In genomic region chr3:52277972-52278509, GRCh38 we compare ENCODE assay signal across 1 cellular context.
TF ChIP-seq lines count a peak whose summit lies in the region.

No MANE protein-coding gene starts in this region.

TF ChIP-seq in HepG2, 621 proteins besides CTCF, POLR2A, EP300 and RAD21 (continued from another document and continues in another):
- TF ChIP-seq, protein P1, sequence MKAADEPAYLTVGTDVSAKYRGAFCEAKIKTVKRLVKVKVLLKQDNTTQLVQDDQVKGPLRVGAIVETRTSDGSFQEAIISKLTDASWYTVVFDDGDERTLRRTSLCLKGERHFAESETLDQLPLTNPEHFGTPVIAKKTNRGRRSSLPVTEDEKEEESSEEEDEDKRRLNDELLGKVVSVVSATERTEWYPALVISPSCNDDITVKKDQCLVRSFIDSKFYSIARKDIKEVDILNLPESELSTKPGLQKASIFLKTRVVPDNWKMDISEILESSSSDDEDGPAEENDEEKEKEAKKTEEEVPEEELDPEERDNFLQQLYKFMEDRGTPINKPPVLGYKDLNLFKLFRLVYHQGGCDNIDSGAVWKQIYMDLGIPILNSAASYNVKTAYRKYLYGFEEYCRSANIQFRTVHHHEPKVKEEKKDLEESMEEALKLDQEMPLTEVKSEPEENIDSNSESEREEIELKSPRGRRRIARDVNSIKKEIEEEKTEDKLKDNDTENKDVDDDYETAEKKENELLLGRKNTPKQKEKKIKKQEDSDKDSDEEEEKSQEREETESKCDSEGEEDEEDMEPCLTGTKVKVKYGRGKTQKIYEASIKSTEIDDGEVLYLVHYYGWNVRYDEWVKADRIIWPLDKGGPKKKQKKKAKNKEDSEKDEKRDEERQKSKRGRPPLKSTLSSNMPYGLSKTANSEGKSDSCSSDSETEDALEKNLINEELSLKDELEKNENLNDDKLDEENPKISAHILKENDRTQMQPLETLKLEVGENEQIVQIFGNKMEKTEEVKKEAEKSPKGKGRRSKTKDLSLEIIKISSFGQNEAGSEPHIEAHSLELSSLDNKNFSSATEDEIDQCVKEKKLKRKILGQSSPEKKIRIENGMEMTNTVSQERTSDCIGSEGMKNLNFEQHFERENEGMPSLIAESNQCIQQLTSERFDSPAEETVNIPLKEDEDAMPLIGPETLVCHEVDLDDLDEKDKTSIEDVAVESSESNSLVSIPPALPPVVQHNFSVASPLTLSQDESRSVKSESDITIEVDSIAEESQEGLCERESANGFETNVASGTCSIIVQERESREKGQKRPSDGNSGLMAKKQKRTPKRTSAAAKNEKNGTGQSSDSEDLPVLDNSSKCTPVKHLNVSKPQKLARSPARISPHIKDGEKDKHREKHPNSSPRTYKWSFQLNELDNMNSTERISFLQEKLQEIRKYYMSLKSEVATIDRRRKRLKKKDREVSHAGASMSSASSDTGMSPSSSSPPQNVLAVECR (CRISPR knock-in tag; IDR thresholded peaks at IDR 0.05; ENCODE audit: borderline replicate concordance): no peak; the same call in none of the 2 replicates
- TF ChIP-seq ARNTL (CRISPR knock-in tag; IDR thresholded peaks at IDR 0.05) (no peak), ZNF205 (CRISPR knock-in tag; IDR thresholded peaks at IDR 0.05) (no peak), BCL6 (CRISPR knock-in tag; IDR thresholded peaks at IDR 0.05) (no peak), ZNF629 (CRISPR knock-in tag; conservative IDR thresholded peaks at IDR 0.05) (no peak), AFF4 (CRISPR knock-in tag; IDR thresholded peaks at IDR 0.05) (no peak), SOX6 (IDR thresholded peaks at IDR 0.05) (no peak), SOX6 (CRISPR knock-in tag; IDR thresholded peaks at IDR 0.05) (no peak), POGZ (CRISPR knock-in tag; IDR thresholded peaks at IDR 0.05) (no peak), ZFY (CRISPR knock-in tag; IDR thresholded peaks at IDR 0.05) (peak; percentile 62), NR2F6 (IDR thresholded peaks at IDR 0.05) (no peak), NR2F6 (CRISPR knock-in tag; IDR thresholded peaks at IDR 0.05) (0 out of 2 replicates have a peak, but pooled peaks have one; percentile 5), RFXANK (CRISPR knock-in tag; IDR thresholded peaks at IDR 0.05) (no peak), JUN (CRISPR knock-in tag; IDR thresholded peaks at IDR 0.05) (no peak), ZNF652 (CRISPR knock-in tag; IDR thresholded peaks at IDR 0.05; ENCODE audit: borderline replicate concordance, low read depth) (no peak), SETDB1 (CRISPR knock-in tag; IDR thresholded peaks at IDR 0.05; ENCODE audit: borderline replicate concordance) (no peak), HDAC2 (CRISPR knock-in tag; IDR thresholded peaks at IDR 0.05) (no peak), ZNF670 (CRISPR knock-in tag; IDR thresholded peaks at IDR 0.05; ENCODE audit: borderline replicate concordance) (0 out of 2 replicates have a peak, but pooled peaks have one; percentile 61), PHB2 (IDR thresholded peaks at IDR 0.05; ENCODE audit: partially characterized antibody) (no peak), CREBL2 (CRISPR knock-in tag; IDR thresholded peaks at IDR 0.05; ENCODE audit: borderline replicate concordance) (no peak; the same call in 1 of the 2 replicates), ZNF136 (CRISPR knock-in tag; IDR thresholded peaks at IDR 0.05; ENCODE audit: low read depth) (no peak), TAF1 (CRISPR knock-in tag; IDR thresholded peaks at IDR 0.05) (no peak), NCOA5 (CRISPR knock-in tag; IDR thresholded peaks at IDR 0.05) (no peak), NFRKB (IDR thresholded peaks at IDR 0.05) (no peak), PRMT3 (CRISPR knock-in tag; IDR thresholded peaks at IDR 0.05; ENCODE audit: borderline replicate concordance, low read depth) (no peak), ZFP36 (IDR thresholded peaks at IDR 0.05; ENCODE audit: borderline replicate concordance, low read depth, low read length, partially characterized antibody) (no peak), IKZF4 (CRISPR knock-in tag; IDR thresholded peaks at IDR 0.05; ENCODE audit: borderline replicate concordance, low read depth, not compliant biosample characterization) (no peak), ZFX (CRISPR knock-in tag; IDR thresholded peaks at IDR 0.05; ENCODE audit: low read depth) (peak; percentile 86), SAFB2 (CRISPR knock-in tag; IDR thresholded peaks at IDR 0.05; ENCODE audit: borderline replicate concordance, low read depth) (no peak), DMAP1 (CRISPR knock-in tag; IDR thresholded peaks at IDR 0.05) (peak; percentile 87), TSC22D2 (CRISPR knock-in tag; IDR thresholded peaks at IDR 0.05; ENCODE audit: borderline replicate concordance) (peak; percentile 87; the same call in 1 of the 2 replicates), ZBTB7A (CRISPR knock-in tag; IDR thresholded peaks at IDR 0.05) (0 out of 2 replicates have a peak, but pooled peaks have one; percentile 18), PAX8 (CRISPR knock-in tag; IDR thresholded peaks at IDR 0.05; ENCODE audit: borderline replicate concordance) (peak; percentile 11; the same call in 1 of the 2 replicates), HOMEZ (CRISPR knock-in tag; IDR thresholded peaks at IDR 0.05; ENCODE audit: low read depth) (no peak), XRCC5 (optimal IDR thresholded peaks at IDR 0.05; ENCODE audit: low read length) (peak; percentile 11), CBFB (CRISPR knock-in tag; IDR thresholded peaks at IDR 0.05) (no peak), ZBTB38 (CRISPR knock-in tag; IDR thresholded peaks at IDR 0.05) (no peak)
- TF ChIP-seq, protein P2, sequence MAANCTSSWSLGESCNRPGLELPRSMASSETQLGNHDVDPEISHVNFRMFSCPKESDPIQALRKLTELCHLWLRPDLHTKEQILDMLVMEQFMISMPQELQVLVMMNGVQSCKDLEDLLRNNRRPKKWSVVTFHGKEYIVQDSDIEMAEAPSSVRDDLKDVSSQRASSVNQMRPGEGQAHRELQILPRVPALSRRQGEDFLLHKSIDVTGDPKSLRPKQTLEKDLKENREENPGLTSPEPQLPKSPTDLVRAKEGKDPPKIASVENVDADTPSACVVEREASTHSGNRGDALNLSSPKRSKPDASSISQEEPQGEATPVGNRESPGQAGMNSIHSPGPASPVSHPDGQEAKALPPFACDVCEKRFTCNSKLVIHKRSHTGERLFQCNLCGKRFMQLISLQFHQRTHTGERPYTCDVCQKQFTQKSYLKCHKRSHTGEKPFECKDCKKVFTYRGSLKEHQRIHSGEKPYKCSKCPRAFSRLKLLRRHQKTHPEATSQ (CRISPR knock-in tag; IDR thresholded peaks at IDR 0.05; ENCODE audit: borderline replicate concordance): no peak
- TF ChIP-seq, protein P3, sequence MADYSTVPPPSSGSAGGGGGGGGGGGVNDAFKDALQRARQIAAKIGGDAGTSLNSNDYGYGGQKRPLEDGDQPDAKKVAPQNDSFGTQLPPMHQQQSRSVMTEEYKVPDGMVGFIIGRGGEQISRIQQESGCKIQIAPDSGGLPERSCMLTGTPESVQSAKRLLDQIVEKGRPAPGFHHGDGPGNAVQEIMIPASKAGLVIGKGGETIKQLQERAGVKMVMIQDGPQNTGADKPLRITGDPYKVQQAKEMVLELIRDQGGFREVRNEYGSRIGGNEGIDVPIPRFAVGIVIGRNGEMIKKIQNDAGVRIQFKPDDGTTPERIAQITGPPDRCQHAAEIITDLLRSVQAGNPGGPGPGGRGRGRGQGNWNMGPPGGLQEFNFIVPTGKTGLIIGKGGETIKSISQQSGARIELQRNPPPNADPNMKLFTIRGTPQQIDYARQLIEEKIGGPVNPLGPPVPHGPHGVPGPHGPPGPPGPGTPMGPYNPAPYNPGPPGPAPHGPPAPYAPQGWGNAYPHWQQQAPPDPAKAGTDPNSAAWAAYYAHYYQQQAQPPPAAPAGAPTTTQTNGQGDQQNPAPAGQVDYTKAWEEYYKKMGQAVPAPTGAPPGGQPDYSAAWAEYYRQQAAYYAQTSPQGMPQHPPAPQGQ (CRISPR knock-in tag; IDR thresholded peaks at IDR 0.05; ENCODE audit: borderline replicate concordance): no peak
- TF ChIP-seq, protein P4, sequence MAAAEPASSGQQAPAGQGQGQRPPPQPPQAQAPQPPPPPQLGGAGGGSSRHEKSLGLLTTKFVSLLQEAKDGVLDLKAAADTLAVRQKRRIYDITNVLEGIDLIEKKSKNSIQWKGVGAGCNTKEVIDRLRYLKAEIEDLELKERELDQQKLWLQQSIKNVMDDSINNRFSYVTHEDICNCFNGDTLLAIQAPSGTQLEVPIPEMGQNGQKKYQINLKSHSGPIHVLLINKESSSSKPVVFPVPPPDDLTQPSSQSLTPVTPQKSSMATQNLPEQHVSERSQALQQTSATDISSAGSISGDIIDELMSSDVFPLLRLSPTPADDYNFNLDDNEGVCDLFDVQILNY (CRISPR knock-in tag; conservative IDR thresholded peaks at IDR 0.05): no peak
- TF ChIP-seq, protein P5, sequence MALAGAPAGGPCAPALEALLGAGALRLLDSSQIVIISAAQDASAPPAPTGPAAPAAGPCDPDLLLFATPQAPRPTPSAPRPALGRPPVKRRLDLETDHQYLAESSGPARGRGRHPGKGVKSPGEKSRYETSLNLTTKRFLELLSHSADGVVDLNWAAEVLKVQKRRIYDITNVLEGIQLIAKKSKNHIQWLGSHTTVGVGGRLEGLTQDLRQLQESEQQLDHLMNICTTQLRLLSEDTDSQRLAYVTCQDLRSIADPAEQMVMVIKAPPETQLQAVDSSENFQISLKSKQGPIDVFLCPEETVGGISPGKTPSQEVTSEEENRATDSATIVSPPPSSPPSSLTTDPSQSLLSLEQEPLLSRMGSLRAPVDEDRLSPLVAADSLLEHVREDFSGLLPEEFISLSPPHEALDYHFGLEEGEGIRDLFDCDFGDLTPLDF (CRISPR knock-in tag; IDR thresholded peaks at IDR 0.05): no peak
- TF ChIP-seq, protein P6, sequence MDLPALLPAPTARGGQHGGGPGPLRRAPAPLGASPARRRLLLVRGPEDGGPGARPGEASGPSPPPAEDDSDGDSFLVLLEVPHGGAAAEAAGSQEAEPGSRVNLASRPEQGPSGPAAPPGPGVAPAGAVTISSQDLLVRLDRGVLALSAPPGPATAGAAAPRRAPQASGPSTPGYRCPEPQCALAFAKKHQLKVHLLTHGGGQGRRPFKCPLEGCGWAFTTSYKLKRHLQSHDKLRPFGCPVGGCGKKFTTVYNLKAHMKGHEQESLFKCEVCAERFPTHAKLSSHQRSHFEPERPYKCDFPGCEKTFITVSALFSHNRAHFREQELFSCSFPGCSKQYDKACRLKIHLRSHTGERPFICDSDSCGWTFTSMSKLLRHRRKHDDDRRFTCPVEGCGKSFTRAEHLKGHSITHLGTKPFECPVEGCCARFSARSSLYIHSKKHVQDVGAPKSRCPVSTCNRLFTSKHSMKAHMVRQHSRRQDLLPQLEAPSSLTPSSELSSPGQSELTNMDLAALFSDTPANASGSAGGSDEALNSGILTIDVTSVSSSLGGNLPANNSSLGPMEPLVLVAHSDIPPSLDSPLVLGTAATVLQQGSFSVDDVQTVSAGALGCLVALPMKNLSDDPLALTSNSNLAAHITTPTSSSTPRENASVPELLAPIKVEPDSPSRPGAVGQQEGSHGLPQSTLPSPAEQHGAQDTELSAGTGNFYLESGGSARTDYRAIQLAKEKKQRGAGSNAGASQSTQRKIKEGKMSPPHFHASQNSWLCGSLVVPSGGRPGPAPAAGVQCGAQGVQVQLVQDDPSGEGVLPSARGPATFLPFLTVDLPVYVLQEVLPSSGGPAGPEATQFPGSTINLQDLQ (CRISPR knock-in tag; IDR thresholded peaks at IDR 0.05): no peak
- TF ChIP-seq, protein P7, sequence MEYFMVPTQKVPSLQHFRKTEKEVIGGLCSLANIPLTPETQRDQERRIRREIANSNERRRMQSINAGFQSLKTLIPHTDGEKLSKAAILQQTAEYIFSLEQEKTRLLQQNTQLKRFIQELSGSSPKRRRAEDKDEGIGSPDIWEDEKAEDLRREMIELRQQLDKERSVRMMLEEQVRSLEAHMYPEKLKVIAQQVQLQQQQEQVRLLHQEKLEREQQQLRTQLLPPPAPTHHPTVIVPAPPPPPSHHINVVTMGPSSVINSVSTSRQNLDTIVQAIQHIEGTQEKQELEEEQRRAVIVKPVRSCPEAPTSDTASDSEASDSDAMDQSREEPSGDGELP (IDR thresholded peaks at IDR 0.05; ENCODE audit: borderline replicate concordance, low read depth): no peak
